1 cellular context compared by ENCODE assay signal in the genomic region with DNA sequence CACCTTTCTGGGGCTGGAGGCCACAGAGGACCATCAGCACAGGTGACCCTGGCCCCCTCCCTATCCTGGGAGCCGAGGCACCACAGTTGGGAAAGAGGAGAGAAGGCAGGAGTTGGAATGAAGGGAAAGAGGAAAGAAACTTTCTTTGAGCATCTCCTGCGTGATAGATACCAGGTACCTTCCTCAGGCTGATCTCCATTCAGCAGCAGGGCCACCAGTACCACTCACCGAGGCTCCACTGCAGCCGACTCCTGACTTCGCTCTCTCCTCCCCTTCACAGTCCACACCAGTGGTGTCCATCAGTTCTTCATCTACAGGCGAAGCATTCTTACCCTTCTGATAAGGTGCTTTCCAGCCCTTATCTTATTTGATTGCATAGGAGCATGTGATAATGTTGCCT.
TF ChIP-seq lines count a peak whose summit lies in the region.

No MANE protein-coding gene starts in this region.

TF ChIP-seq in HepG2, 621 proteins besides CTCF, POLR2A, EP300 and RAD21 (continued from another document):
- TF ChIP-seq, protein P1, sequence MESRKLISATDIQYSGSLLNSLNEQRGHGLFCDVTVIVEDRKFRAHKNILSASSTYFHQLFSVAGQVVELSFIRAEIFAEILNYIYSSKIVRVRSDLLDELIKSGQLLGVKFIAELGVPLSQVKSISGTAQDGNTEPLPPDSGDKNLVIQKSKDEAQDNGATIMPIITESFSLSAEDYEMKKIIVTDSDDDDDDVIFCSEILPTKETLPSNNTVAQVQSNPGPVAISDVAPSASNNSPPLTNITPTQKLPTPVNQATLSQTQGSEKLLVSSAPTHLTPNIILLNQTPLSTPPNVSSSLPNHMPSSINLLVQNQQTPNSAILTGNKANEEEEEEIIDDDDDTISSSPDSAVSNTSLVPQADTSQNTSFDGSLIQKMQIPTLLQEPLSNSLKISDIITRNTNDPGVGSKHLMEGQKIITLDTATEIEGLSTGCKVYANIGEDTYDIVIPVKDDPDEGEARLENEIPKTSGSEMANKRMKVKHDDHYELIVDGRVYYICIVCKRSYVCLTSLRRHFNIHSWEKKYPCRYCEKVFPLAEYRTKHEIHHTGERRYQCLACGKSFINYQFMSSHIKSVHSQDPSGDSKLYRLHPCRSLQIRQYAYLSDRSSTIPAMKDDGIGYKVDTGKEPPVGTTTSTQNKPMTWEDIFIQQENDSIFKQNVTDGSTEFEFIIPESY (CRISPR knock-in tag; IDR thresholded peaks at IDR 0.05), result no peak
- TF ChIP-seq NFIC (IDR thresholded peaks at IDR 0.05; ENCODE audit: low read length) (no peak), RBM39 (IDR thresholded peaks at IDR 0.05; ENCODE audit: low read depth, low read length, poor library complexity, severe bottlenecking) (no peak)
